Comparison of ENCODE assay signal across 11 cellular contexts in the genomic region with DNA sequence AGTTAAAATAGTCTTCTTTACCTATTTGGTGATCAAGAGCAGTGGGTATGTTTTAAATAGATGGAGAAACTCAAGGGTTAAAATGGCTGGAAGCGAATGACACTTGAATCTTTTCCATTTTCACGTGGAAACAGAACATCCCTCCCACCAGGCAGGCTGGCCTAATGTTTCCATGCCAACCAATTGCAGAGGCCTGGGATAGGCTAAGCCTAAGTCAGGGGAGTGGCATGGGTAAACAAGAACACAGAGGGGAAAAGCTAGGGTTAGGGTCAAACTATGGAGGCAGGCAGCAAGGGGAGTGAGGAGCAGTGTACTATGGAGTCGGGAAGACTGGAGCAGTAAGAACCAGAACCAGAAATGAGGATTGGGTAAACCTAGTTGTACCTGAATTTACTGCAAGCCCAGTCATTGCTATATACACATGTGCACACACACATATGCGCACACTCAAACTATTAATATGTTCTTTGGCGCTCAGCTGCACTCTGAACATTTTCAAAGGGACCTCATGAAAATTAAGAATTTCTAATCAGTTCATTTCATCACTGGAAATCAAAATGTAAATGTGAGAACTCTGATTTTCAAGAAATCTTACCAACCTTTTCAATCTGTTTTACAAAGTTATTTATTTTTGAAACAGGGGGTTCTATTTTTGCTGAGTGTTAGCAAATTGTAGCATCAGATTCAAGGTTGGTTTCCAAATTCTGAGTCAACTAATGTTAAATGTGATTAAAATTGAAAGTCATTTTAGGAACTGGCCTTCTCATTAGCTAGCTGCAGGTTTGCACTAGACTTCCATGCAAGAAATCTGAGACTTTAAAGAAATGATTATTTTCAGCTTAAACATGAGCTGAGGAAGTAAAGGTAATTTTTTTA.
A peak's percentile ranks its signal among the peaks of the same experiment; 100 is the strongest.
DNase-seq lines count a peak whose midpoint lies in the region; ATAC-seq and TF ChIP-seq lines count a peak whose summit lies in the region.
"Had no signal": no experiment of that assay in that cellular context is flagged by ENCODE, and none has a peak within 500 bp of the region (broad histone marks: within the 10 kb centered on the region; RNA-seq: fewer than 3 reads in every experiment).

No MANE protein-coding gene starts in this region.

- H3K79me2 ChIP-seq in MM.1S (ENCODE audit: low read length): no peaks in the 10 kb centered on the region

- DNase-seq in CD4-positive, CD25-positive, alpha-beta regulatory T cell: no peak
- peak; percentile 73 for DNase-seq in NCI-H2227 (lab: John Stamatoyannopoulos, UW; ENCODE audit: unreplicated experiment)
- DNase-seq in body of pancreas: no peak
- DNase-seq in MM.1S: no peak
- DNase-seq in 8988T: no peak
- no peak for DNase-seq in DMS 273 (lab: John Stamatoyannopoulos, UW; ENCODE audit: unreplicated experiment)

- no peak overlapping the region for H3K4me3 Mint-ChIP-seq in CD4-positive, CD25-positive, alpha-beta regulatory T cell
- H3K4me3 Mint-ChIP-seq: B cell; dendritic cell treated with granulocyte-macrophage colony-stimulating factor and Interleukin-4, amounts not matched to agents 40 ng/mL and 50 ng/mL, for 4 days had no signal

- H3K27me3 ChIP-seq in CD4-positive, CD25-positive, alpha-beta regulatory T cell (ENCODE audit: control insufficient read depth, insufficient read depth, low read length): no peaks in the 10 kb centered on the region
- H3K27me3 ChIP-seq in body of pancreas (no peaks in the 10 kb centered on the region), MM.1S (replicated peaks; ENCODE audit: insufficient read depth, low read length) (no peaks in the 10 kb centered on the region)

- no peak overlapping the region for H3K27ac ChIP-seq in CD4-positive, CD25-positive, alpha-beta regulatory T cell (ENCODE audit: insufficient read depth, low read length, poor library complexity, severe bottlenecking)
- H3K27ac ChIP-seq in body of pancreas: no peak overlapping the region
- no peak overlapping the region for H3K27ac ChIP-seq in MM.1S (ENCODE audit: low read length)

- H3K4me1 ChIP-seq in CD4-positive, CD25-positive, alpha-beta regulatory T cell (ENCODE audit: control insufficient read depth, insufficient read depth, low read length, poor library complexity, severe bottlenecking): no peaks in the 10 kb centered on the region
- H3K4me1 ChIP-seq in body of pancreas: peaks cover 10% of the 10 kb centered on the region
- H3K4me1 ChIP-seq in MM.1S (ENCODE audit: low read length): no peaks in the 10 kb centered on the region

- WGBS in body of pancreas, 2 donors: 61 to 66% methylated on average over 5 of the region's 5 CpGs

- TF ChIP-seq CTCF in body of pancreas (IDR thresholded peaks at IDR 0.05) (no peak), MM.1S (IDR thresholded peaks at IDR 0.05; ENCODE audit: low read length) (no peak)

- H2AFZ ChIP-seq in MM.1S (ENCODE audit: low read length): no peak overlapping the region

- H3K4me3 ChIP-seq in CD4-positive, CD25-positive, alpha-beta regulatory T cell (ENCODE audit: low read depth, low read length): no peak overlapping the region
- no peak overlapping the region for H3K4me3 ChIP-seq in body of pancreas
- no peak overlapping the region for H3K4me3 ChIP-seq in MM.1S (ENCODE audit: low read length)

- TF ChIP-seq POLR2A in body of pancreas (IDR thresholded peaks at IDR 0.05): no peak

- H3K36me3 Mint-ChIP-seq in CD4-positive, CD25-positive, alpha-beta regulatory T cell: no peaks in the 10 kb centered on the region

- no peak overlapping the region for H3K4me2 ChIP-seq in MM.1S (ENCODE audit: low read depth, low read length)

- intact Hi-C loops in body of pancreas (cut with DNase I): no loop called here

- H3K9me3 Mint-ChIP-seq in CD4-positive, CD25-positive, alpha-beta regulatory T cell: peaks cover 0 to 5% (median 0%) of the 10 kb centered on the region in 7 donors

- no peak overlapping the region for H3K9ac ChIP-seq in MM.1S (ENCODE audit: low read length)

- no peaks in the 10 kb centered on the region for H3K36me3 ChIP-seq in CD4-positive, CD25-positive, alpha-beta regulatory T cell (ENCODE audit: control insufficient read depth, insufficient read depth, low read length)
- H3K36me3 ChIP-seq in body of pancreas (replicated peaks in 1 of 2; ENCODE audit: insufficient read depth in 1 of 2, low read depth in 2 of 2): no peaks in the 10 kb centered on the region
- no peaks in the 10 kb centered on the region for H3K36me3 ChIP-seq in MM.1S (replicated peaks; ENCODE audit: insufficient read depth, low read length)

- no peaks in the 10 kb centered on the region for H3K9me3 ChIP-seq in CD4-positive, CD25-positive, alpha-beta regulatory T cell (ENCODE audit: control insufficient read depth in 2 of 2, low read length in 2 of 2)
- H3K9me3 ChIP-seq in body of pancreas (no peaks in the 10 kb centered on the region), MM.1S (replicated peaks; ENCODE audit: insufficient read depth, low read length) (no peaks in the 10 kb centered on the region)

- H3K9me2 ChIP-seq in MM.1S (replicated peaks; ENCODE audit: insufficient read depth, low read length): no peaks in the 10 kb centered on the region

- H3K27ac Mint-ChIP-seq in CD4-positive, CD25-positive, alpha-beta regulatory T cell: peak overlapping the region in 2 of 3 donors; percentile 17 to 27
- H3K27ac Mint-ChIP-seq: B cell; dendritic cell treated with granulocyte-macrophage colony-stimulating factor and Interleukin-4, amounts not matched to agents 40 ng/mL and 50 ng/mL, for 4 days had no signal

- no peak for ATAC-seq in CD4-positive, CD25-positive, alpha-beta regulatory T cell (ENCODE audit: low read depth in 2 of 2)
- ATAC-seq in GM19351 (IDR thresholded peaks at IDR 0.05; ENCODE audit: unreplicated experiment) (peak; percentile 87), HG02970 (IDR thresholded peaks at IDR 0.05; ENCODE audit: low FRiP score, unreplicated experiment) (peak; percentile 45), body of pancreas (no peak)
- ATAC-seq: HCT116 had no signal

- no peaks in the 10 kb centered on the region for H4K20me1 ChIP-seq in MM.1S (ENCODE audit: insufficient read depth, low read length)

- no peaks in the 10 kb centered on the region for H3F3A ChIP-seq in MM.1S (ENCODE audit: insufficient read depth, low read length)

- no peaks in the 10 kb centered on the region for H3K27me3 Mint-ChIP-seq in CD4-positive, CD25-positive, alpha-beta regulatory T cell
- H3K27me3 Mint-ChIP-seq: B cell; dendritic cell treated with granulocyte-macrophage colony-stimulating factor and Interleukin-4, amounts not matched to agents 40 ng/mL and 50 ng/mL, for 4 days had no signal

- no peaks in the 10 kb centered on the region for H3K4me1 Mint-ChIP-seq in CD4-positive, CD25-positive, alpha-beta regulatory T cell

Comparison
In these comparisons a context has a peak if more than half of its experiments do, and no peak if none do; other contexts are left out.
1. ATAC-seq: peak in GM19351 (single experiment) and HG02970 (single experiment); none in CD4-positive, CD25-positive, alpha-beta regulatory T cell (0 of 2) and body of pancreas (single experiment).